Comparison of ENCODE assay signal across 17 cellular contexts in the genomic region with DNA sequence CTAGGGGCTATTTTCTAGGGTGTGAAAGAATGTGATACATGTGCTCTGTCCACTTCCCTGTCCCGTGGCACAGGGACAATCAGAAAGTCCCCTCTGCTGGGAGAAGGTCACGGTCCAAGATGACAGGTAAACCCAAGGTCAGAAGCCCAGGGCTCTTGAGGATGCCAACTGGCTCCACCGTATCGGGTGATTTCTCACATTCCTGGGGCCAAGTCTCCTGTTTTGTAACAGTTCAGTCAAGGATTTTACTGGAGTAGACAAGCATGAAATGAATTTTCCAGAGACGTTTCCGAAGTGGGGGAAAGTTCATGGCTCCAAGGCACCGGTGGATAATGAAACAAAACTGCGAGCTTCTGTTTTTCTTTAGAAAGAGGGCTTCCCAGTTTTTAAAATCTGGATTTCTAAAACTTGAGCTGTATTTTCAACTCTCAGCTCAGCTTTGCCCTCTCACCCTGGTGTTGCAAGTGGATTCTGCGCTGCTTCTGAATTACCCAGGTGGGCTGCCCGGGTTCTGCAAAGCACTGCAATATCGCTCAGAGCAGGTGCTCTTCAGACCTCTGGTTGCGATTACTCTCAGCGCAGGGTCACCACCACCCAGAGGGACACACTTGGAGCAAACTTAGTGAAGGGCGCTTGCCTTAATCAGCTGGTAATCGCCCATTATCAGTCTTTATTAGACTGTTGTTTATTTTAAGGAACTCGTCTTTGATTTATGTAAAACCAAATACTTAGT.
DNase-seq lines count a peak whose midpoint lies in the region; ATAC-seq lines count a peak whose summit lies in the region.
"Had no signal": no experiment of that assay in that cellular context is flagged by ENCODE, and none has a peak within 500 bp of the region (broad histone marks: within the 10 kb centered on the region; RNA-seq: fewer than 3 reads in every experiment).

No MANE protein-coding gene starts in this region.

- no peaks in the 10 kb centered on the region for H3K36me3 ChIP-seq in duodenal mucosa (ENCODE audit: control insufficient read depth in 1 of 2, insufficient read depth in 2 of 2, low read length in 2 of 2)
- H3K36me3 ChIP-seq: BE2C, neutrophil, SJSA1 had no signal

- H3K36me3 Mint-ChIP-seq in IgD-negative memory B cell (no peaks in the 10 kb centered on the region), memory B cell (no peaks in the 10 kb centered on the region)
- no peaks in the 10 kb centered on the region for H3K36me3 Mint-ChIP-seq in stimulated activated memory B cell treated with anti-CD40 and anti-IgM and Interleukin-4, amounts not matched to agents 10 μg/mL and 1 μg/mL and 100 μg/mL, for 72 hours

- H3K4me1 Mint-ChIP-seq in IgD-negative memory B cell (peaks cover 9 to 17% (median 10%) of the 10 kb centered on the region in 3 donors), memory B cell (peaks cover 11% of the 10 kb centered on the region)
- H3K4me1 Mint-ChIP-seq in stimulated activated memory B cell treated with anti-CD40 and anti-IgM and Interleukin-4, amounts not matched to agents 10 μg/mL and 1 μg/mL and 100 μg/mL, for 72 hours: peaks cover 15% of the 10 kb centered on the region
- H3K4me1 Mint-ChIP-seq: GM23338 had no signal

- no peaks in the 10 kb centered on the region for H3K9me3 Mint-ChIP-seq in IgD-negative memory B cell
- H3K9me3 Mint-ChIP-seq in memory B cell: no peaks in the 10 kb centered on the region
- no peaks in the 10 kb centered on the region for H3K9me3 Mint-ChIP-seq in stimulated activated memory B cell treated with anti-CD40 and anti-IgM and Interleukin-4, amounts not matched to agents 10 μg/mL and 1 μg/mL and 100 μg/mL, for 72 hours
- H3K9me3 Mint-ChIP-seq: activated naive CD4-positive, alpha-beta T cell treated with anti-CD3 and anti-CD28 coated beads for 36 hours; GM23338 had no signal

- ATAC-seq in memory B cell (ENCODE audit: low read depth): no peak
- ATAC-seq in stimulated activated memory B cell treated with anti-CD40 and anti-IgM and Interleukin-4, amounts not matched to agents 10 μg/mL and 1 μg/mL and 100 μg/mL, for 72 hours: no peak
- ATAC-seq: GM23338 had no signal

- H3K27me3 Mint-ChIP-seq in IgD-negative memory B cell (no peaks in the 10 kb centered on the region), memory B cell (no peaks in the 10 kb centered on the region)
- no peaks in the 10 kb centered on the region for H3K27me3 Mint-ChIP-seq in stimulated activated memory B cell treated with anti-CD40 and anti-IgM and Interleukin-4, amounts not matched to agents 10 μg/mL and 1 μg/mL and 100 μg/mL, for 72 hours

- no peak overlapping the region for H3K9ac ChIP-seq in duodenal mucosa (ENCODE audit: low read depth in 1 of 2, low read length in 2 of 2)

- DNase-seq in memory B cell (ENCODE audit: low spot score in 2 of 2): no peak
- no peak for DNase-seq in NCI-H524 (lab: John Stamatoyannopoulos, UW)
- no peak for DNase-seq in stimulated activated CD4-positive, alpha-beta T cell treated with anti-CD3 and anti-CD28 coated beads, Interleukin-4, amount 100 ng/mL, for 4 hours
- DNase-seq in RKO (ENCODE audit: low spot score): no peak
- no peak for DNase-seq in COLO668 (lab: John Stamatoyannopoulos, UW; ENCODE audit: unreplicated experiment)
- DNase-seq: activated CD4-positive, alpha-beta T cell treated with anti-CD3 and anti-CD28 coated beads, Interleukin-2, amount 50 U/mL, for 1 hour; activated naive CD4-positive, alpha-beta T cell treated with anti-CD3 and anti-CD28 coated beads for 36 hours; activated T-cell treated with anti-CD3 and anti-CD28 coated beads for 4 hours; BE2C; NCI-H226; T1000 had no signal

- peak overlapping the region in 3 of 4 donors; percentile 52 to 83 (median 64) for H3K4me3 Mint-ChIP-seq in IgD-negative memory B cell
- peak overlapping the region; percentile 48 for H3K4me3 Mint-ChIP-seq in memory B cell
- H3K4me3 Mint-ChIP-seq in stimulated activated memory B cell treated with anti-CD40 and anti-IgM and Interleukin-4, amounts not matched to agents 10 μg/mL and 1 μg/mL and 100 μg/mL, for 72 hours: peak overlapping the region; percentile 39
- H3K4me3 Mint-ChIP-seq: activated naive CD4-positive, alpha-beta T cell treated with anti-CD3 and anti-CD28 coated beads for 36 hours; GM23338 had no signal

- H3K9me3 ChIP-seq in duodenal mucosa (ENCODE audit: control insufficient read depth in 1 of 2, low read length in 2 of 2): no peaks in the 10 kb centered on the region
- H3K9me3 ChIP-seq: BE2C, neutrophil, SJSA1 had no signal

- no peaks in the 10 kb centered on the region for H3K4me1 ChIP-seq in duodenal mucosa (ENCODE audit: control insufficient read depth in 1 of 2, insufficient read depth in 2 of 2, low read length in 2 of 2)
- H3K4me1 ChIP-seq: BE2C, SJSA1 had no signal

- H3K27ac ChIP-seq in duodenal mucosa (ENCODE audit: low read depth, low read length): peak overlapping the region; percentile 38
- H3K27ac ChIP-seq: neutrophil, SJSA1 had no signal

- peak overlapping the region; percentile 42 to 57 for H3K4me3 ChIP-seq in duodenal mucosa (ENCODE audit: low read depth in 1 of 2, low read length in 2 of 2)
- H3K4me3 ChIP-seq: GM23338, SJSA1 had no signal

- no peak overlapping the region for H3K27ac Mint-ChIP-seq in IgD-negative memory B cell
- H3K27ac Mint-ChIP-seq in memory B cell: no peak overlapping the region
- no peak overlapping the region for H3K27ac Mint-ChIP-seq in stimulated activated memory B cell treated with anti-CD40 and anti-IgM and Interleukin-4, amounts not matched to agents 10 μg/mL and 1 μg/mL and 100 μg/mL, for 72 hours
- H3K27ac Mint-ChIP-seq: activated naive CD4-positive, alpha-beta T cell treated with anti-CD3 and anti-CD28 coated beads for 36 hours; GM23338 had no signal

- H3K27me3 ChIP-seq in duodenal mucosa (ENCODE audit: control insufficient read depth in 1 of 2, insufficient read depth in 2 of 2, low read length in 2 of 2): peaks cover 0 to 3% of the 10 kb centered on the region in 2 donors
- H3K27me3 ChIP-seq: BE2C, neutrophil, SJSA1 had no signal
